1 cellular context compared by ENCODE assay signal in genomic region chr11:107565219-107565937, GRCh38.
A peak's percentile ranks its signal among the peaks of the same experiment; 100 is the strongest.
TF ChIP-seq lines count a peak whose summit lies in the region.

Gene ALKBH8 (minus strand): TSS chr11:107565735. CDS start chr11:107560893, 4,842 bp downstream.

TF ChIP-seq in HepG2, 621 proteins besides CTCF, POLR2A, EP300 and RAD21 (continued from another document):
- peak; percentile 87 for TF ChIP-seq CREM (IDR thresholded peaks at IDR 0.05)
- TF ChIP-seq CREM (CRISPR knock-in tag; IDR thresholded peaks at IDR 0.05), result no peak
- no peak for TF ChIP-seq KDM4B (CRISPR knock-in tag; IDR thresholded peaks at IDR 0.05)
- TF ChIP-seq HNRNPK (IDR thresholded peaks at IDR 0.05; ENCODE audit: low read depth, low read length, poor library complexity, severe bottlenecking), result no peak
- no peak for TF ChIP-seq ZNF264 (CRISPR knock-in tag; IDR thresholded peaks at IDR 0.05)
- peak; percentile 67 for TF ChIP-seq ZNF883 (CRISPR knock-in tag; IDR thresholded peaks at IDR 0.05; ENCODE audit: not compliant biosample characterization)
- no peak for TF ChIP-seq AGO2 (optimal IDR thresholded peaks at IDR 0.05; ENCODE audit: low read depth, low read length)
- peak; percentile 51; the same call in 1 of the 2 replicates for TF ChIP-seq TFE3 (CRISPR knock-in tag; IDR thresholded peaks at IDR 0.05)
- peak; percentile 5; the same call in 1 of the 2 replicates for TF ChIP-seq CEBPG (CRISPR knock-in tag; IDR thresholded peaks at IDR 0.05)
- peak; percentile 57; the same call in 1 of the 2 replicates for TF ChIP-seq MAX (IDR thresholded peaks at IDR 0.05)
- no peak for TF ChIP-seq ZNF761 (CRISPR knock-in tag; conservative IDR thresholded peaks at IDR 0.05)
- TF ChIP-seq ZNF563 (CRISPR knock-in tag; IDR thresholded peaks at IDR 0.05), result no peak
- TF ChIP-seq KLF9 (CRISPR knock-in tag; IDR thresholded peaks at IDR 0.05; ENCODE audit: low read depth), result no peak
- no peak; the same call in 1 of the 2 replicates for TF ChIP-seq ARHGAP35 (CRISPR knock-in tag; IDR thresholded peaks at IDR 0.05; ENCODE audit: borderline replicate concordance)
